Comparison of ENCODE assay signal across 1 cellular context in the genomic region with DNA sequence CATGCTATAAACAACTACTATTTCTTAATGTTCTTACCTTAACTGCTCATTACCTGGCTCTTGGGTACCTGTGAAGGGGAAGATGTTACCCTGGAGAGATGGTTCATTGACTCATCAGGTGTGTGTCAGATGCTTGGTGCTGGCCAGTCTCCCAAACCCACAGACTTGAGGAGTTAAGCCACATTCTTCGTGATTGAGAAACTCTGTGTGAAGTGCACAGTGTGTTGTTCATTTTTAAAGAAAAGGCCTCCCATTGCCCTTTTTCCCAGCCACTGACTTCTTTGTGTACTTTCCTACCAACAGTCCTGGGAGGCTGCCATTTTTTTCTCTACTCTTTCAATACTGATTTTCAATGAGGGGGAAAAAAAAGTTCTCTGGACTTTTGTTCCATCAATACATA.
TF ChIP-seq lines count a peak whose summit lies in the region.

No MANE protein-coding gene starts in this region.

TF ChIP-seq in A549, 52 proteins besides CTCF, POLR2A, EP300 and RAD21 (continued from another document):
- TF ChIP-seq, protein P1, sequence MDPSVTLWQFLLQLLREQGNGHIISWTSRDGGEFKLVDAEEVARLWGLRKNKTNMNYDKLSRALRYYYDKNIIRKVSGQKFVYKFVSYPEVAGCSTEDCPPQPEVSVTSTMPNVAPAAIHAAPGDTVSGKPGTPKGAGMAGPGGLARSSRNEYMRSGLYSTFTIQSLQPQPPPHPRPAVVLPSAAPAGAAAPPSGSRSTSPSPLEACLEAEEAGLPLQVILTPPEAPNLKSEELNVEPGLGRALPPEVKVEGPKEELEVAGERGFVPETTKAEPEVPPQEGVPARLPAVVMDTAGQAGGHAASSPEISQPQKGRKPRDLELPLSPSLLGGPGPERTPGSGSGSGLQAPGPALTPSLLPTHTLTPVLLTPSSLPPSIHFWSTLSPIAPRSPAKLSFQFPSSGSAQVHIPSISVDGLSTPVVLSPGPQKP (IDR thresholded peaks at IDR 0.05; ENCODE audit: low read depth, low read length): no peak
- TF ChIP-seq CHD2 (IDR thresholded peaks at IDR 0.05; ENCODE audit: low read length, partially characterized antibody): no peak
- TF ChIP-seq ESRRA (IDR thresholded peaks at IDR 0.05; ENCODE audit: borderline replicate concordance, low read length): no peak
- TF ChIP-seq NR3C1 (IDR thresholded peaks at IDR 0.05): no peak
- peak in 1 of 2 experiments; percentile 49; a peak in 1 of 5 replicates for TF ChIP-seq JUN (IDR thresholded peaks at IDR 0.05)
- peak; percentile 47; the same call in 1 of the 2 replicates for TF ChIP-seq GATA3 (IDR thresholded peaks at IDR 0.05; ENCODE audit: borderline replicate concordance)
- peak; percentile 26; the same call in 1 of the 2 replicates for TF ChIP-seq JUNB (IDR thresholded peaks at IDR 0.05)
- TF ChIP-seq, protein P2, sequence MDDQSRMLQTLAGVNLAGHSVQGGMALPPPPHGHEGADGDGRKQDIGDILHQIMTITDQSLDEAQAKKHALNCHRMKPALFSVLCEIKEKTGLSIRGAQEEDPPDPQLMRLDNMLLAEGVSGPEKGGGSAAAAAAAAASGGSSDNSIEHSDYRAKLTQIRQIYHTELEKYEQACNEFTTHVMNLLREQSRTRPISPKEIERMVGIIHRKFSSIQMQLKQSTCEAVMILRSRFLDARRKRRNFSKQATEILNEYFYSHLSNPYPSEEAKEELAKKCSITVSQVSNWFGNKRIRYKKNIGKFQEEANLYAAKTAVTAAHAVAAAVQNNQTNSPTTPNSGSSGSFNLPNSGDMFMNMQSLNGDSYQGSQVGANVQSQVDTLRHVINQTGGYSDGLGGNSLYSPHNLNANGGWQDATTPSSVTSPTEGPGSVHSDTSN (IDR thresholded peaks at IDR 0.05): no peak
- TF ChIP-seq, protein P3, sequence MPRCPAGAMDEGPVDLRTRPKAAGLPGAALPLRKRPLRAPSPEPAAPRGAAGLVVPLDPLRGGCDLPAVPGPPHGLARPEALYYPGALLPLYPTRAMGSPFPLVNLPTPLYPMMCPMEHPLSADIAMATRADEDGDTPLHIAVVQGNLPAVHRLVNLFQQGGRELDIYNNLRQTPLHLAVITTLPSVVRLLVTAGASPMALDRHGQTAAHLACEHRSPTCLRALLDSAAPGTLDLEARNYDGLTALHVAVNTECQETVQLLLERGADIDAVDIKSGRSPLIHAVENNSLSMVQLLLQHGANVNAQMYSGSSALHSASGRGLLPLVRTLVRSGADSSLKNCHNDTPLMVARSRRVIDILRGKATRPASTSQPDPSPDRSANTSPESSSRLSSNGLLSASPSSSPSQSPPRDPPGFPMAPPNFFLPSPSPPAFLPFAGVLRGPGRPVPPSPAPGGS (IDR thresholded peaks at IDR 0.05): peak; percentile 70; the same call in 1 of the 3 replicates
- no peak for TF ChIP-seq RARB (CRISPR knock-in tag; IDR thresholded peaks at IDR 0.05)
- TF ChIP-seq MAZ (IDR thresholded peaks at IDR 0.05; ENCODE audit: borderline replicate concordance, low read depth, low read length): no peak
- TF ChIP-seq SREBF2 (IDR thresholded peaks at IDR 0.05): no peak
- TF ChIP-seq HOXA7 (CRISPR knock-in tag; IDR thresholded peaks at IDR 0.05): no peak
- TF ChIP-seq, protein P4, sequence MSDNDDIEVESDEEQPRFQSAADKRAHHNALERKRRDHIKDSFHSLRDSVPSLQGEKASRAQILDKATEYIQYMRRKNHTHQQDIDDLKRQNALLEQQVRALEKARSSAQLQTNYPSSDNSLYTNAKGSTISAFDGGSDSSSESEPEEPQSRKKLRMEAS (IDR thresholded peaks at IDR 0.05): no peak
- no peak for TF ChIP-seq RCOR1 (IDR thresholded peaks at IDR 0.05; ENCODE audit: low read depth, low read length)
- TF ChIP-seq CBX2 (IDR thresholded peaks at IDR 0.05; ENCODE audit: borderline replicate concordance, low read depth): no peak
